21 cellular contexts compared by ENCODE assay signal in the genomic region with DNA sequence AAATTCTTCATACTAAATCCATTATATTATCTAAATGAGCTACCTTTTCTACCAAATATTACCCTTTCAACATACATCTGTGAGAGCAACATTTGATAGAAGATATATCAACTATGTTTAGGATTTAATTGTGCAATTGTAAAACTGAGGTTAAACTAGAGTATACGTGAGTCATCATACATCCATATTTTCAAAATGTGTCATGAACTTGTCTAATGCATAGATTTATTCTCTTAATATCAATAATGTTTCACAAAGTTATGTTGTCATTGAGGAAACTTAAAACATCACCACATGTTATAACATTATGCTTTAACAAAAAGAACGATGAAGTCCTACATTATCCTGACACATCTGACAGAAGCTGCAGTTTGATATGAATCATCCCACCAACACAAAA.
DNase-seq lines count a peak whose midpoint lies in the region; ATAC-seq, FAIRE-seq and TF ChIP-seq lines count a peak whose summit lies in the region.
"Had no signal": no experiment of that assay in that cellular context is flagged by ENCODE, and none has a peak within 500 bp of the region (broad histone marks: within the 10 kb centered on the region; RNA-seq: fewer than 3 reads in every experiment).

No MANE protein-coding gene starts in this region.

- H3T11ph ChIP-seq in H9 (ENCODE audit: low read length), result no peak overlapping the region

- H3K27me3 ChIP-seq in HepG2 (ENCODE audit: control insufficient read depth in 1 of 2, insufficient read depth in 2 of 2, low read length in 2 of 2) (no peaks in the 10 kb centered on the region), right lobe of liver (no peaks in the 10 kb centered on the region), H9 (ENCODE audit: insufficient read depth, low read length) (no peaks in the 10 kb centered on the region), WERI-Rb-1 (ENCODE audit: insufficient read depth, low read depth, severe bottlenecking) (no peaks in the 10 kb centered on the region)

- H4K8ac ChIP-seq in H9 (replicated peaks; ENCODE audit: insufficient read length, low read depth, low read length), result no peak overlapping the region

- peak; percentile 4 for FAIRE-seq in HepG2 (lab: Jason Lieb, UNC)
- FAIRE-seq: D721Med, GM12892 had no signal

- H3K9ac ChIP-seq in HepG2 (ENCODE audit: insufficient read depth, low read depth, low read length) (no peak overlapping the region), H9 (ENCODE audit: extremely low read depth, insufficient read length, low read length) (no peak overlapping the region)

- H2BK12ac ChIP-seq in H9 (ENCODE audit: insufficient read length, low read depth, low read length), result no peak overlapping the region

- no peaks in the 10 kb centered on the region for H3K79me1 ChIP-seq in H9 (ENCODE audit: insufficient read depth, low read depth, low read length, poor library complexity, severe bottlenecking)

- H2BK120ac ChIP-seq in H9 (ENCODE audit: low read depth, low read length, poor library complexity, severe bottlenecking), result no peak overlapping the region

- no peak overlapping the region for H3K14ac ChIP-seq in H9 (ENCODE audit: insufficient read depth, low read length)

- H3K79me2 ChIP-seq in HepG2 (ENCODE audit: insufficient read depth, low read length), result no peaks in the 10 kb centered on the region
- H3K79me2 ChIP-seq in H9 (ENCODE audit: insufficient read depth, low read length), result no peaks in the 10 kb centered on the region

- POLR2A ChIA-PET in HepG2 (lab: Yijun Ruan, JAX) (no interaction called here), RWPE1 (lab: Yijun Ruan, JAX; ENCODE audit: low non-redundant PET) (no interaction called here)

- no peak for DNase-seq in HepG2 (ENCODE audit: low spot score)
- DNase-seq in right lobe of liver, result no peak
- DNase-seq in RWPE1 (ENCODE audit: low spot score), result peak; percentile 8
- peak; percentile 59 for DNase-seq in epithelial cell of esophagus (ENCODE audit: low read depth)
- DNase-seq in skeletal muscle cell (ENCODE audit: low read depth), result peak; percentile 8
- no peak for DNase-seq in H9
- DNase-seq in NCI-H524 treated with DMSO at 0.1 percent for 48 hours (lab: John Stamatoyannopoulos, UW), result no peak
- no peak for DNase-seq in WERI-Rb-1
- DNase-seq: 8988T; ACHN; C1 segment of cervical spinal cord; CD4-positive, alpha-beta memory T cell; EL; GDM1; H7 had no signal

- CTCF ChIA-PET in HepG2 (lab: Yijun Ruan, JAX; ENCODE audit: low intra/inter-chr PET ratio, low total read pairs), result no interaction called here
- CTCF ChIA-PET in RWPE1 (lab: Yijun Ruan, JAX), result no interaction called here

- H2BK20ac ChIP-seq in H9 (ENCODE audit: low read depth, low read length, poor library complexity, severe bottlenecking), result no peak overlapping the region

- no peak overlapping the region for H3K27ac Mint-ChIP-seq in H9
- H3K27ac Mint-ChIP-seq: B cell; CD4-positive, alpha-beta memory T cell; GM23338; IgD-negative memory B cell had no signal

- H3K9me3 ChIP-seq in HepG2 (ENCODE audit: low read length) (peaks cover 86% of the 10 kb centered on the region), right lobe of liver (no peaks in the 10 kb centered on the region), H9 (ENCODE audit: control insufficient read depth, low read depth, low read length) (no peaks in the 10 kb centered on the region), WERI-Rb-1 (ENCODE audit: severe bottlenecking) (no peaks in the 10 kb centered on the region)

- H3K23ac ChIP-seq in H9 (ENCODE audit: insufficient read length, low read depth, low read length), result no peak overlapping the region

- WGBS in HepG2 (ENCODE audit: low lambda C conversion rate), result 23% methylated on average over 2 of the region's 2 CpGs
- WGBS in right lobe of liver (ENCODE audit: insufficient coverage, low coverage, low lambda C conversion rate, missing lambda C conversion rate), result 71% methylated on average over 2 of the region's 2 CpGs
- no CpG with 5 or more reads among the region's 2 CpGs for WGBS in H9 (ENCODE audit: extremely low coverage, insufficient read length, low lambda C conversion rate)

- H2AK5ac ChIP-seq in H9 (ENCODE audit: insufficient read length, low read length), result no peak overlapping the region

- H2BK15ac ChIP-seq in H9 (ENCODE audit: low read depth, low read length), result no peak overlapping the region

- intact Hi-C loops in HepG2 (cut with micrococcal nuclease; ENCODE audit: unreplicated experiment) (no loop called here), right lobe of liver (cut with DNase I) (no loop called here)

- H3K18ac ChIP-seq in H9 (ENCODE audit: insufficient read length, low read depth, low read length), result no peak overlapping the region

- no peak overlapping the region for H4K91ac ChIP-seq in H9 (ENCODE audit: insufficient read length, low read depth, low read length)

- no peak overlapping the region for H3K4me2 ChIP-seq in HepG2 (ENCODE audit: low read depth, low read length)
- no peak overlapping the region for H3K4me2 ChIP-seq in H9 (ENCODE audit: insufficient read depth, insufficient read length, low read length)
- H3K4me2 ChIP-seq: GM23338 had no signal

- no peak overlapping the region for H4K5ac ChIP-seq in H9 (ENCODE audit: insufficient read length, low read depth, low read length)

- no peak overlapping the region for H2BK5ac ChIP-seq in H9 (ENCODE audit: insufficient read length, low read length)

- H3K4ac ChIP-seq in H9 (ENCODE audit: low read depth, low read length), result no peak overlapping the region

- H3K36me3 Mint-ChIP-seq in H9 (ENCODE audit: insufficient read depth in 1 of 3, low read depth in 3 of 3), result no peaks in the 10 kb centered on the region
- H3K36me3 Mint-ChIP-seq: CD4-positive, alpha-beta memory T cell; IgD-negative memory B cell had no signal

- TF ChIP-seq POLR2A in HepG2 (IDR thresholded peaks at IDR 0.05; ENCODE audit: insufficient read depth in 1 of 2, low read depth in 2 of 2, low read length in 2 of 2) (no peak), right lobe of liver (IDR thresholded peaks at IDR 0.05) (no peak)

- no peaks in the 10 kb centered on the region; the same call in 1 of the 2 replicates for H3K27me3 Mint-ChIP-seq in H9 (ENCODE audit: low read depth)
- H3K27me3 Mint-ChIP-seq: B cell; CD4-positive, alpha-beta memory T cell; IgD-negative memory B cell had no signal

- in situ Hi-C loops in HepG2 (cut with HindIII; ENCODE audit: extremely low pct_ligation_motif_present, low pct_unique_long_range_greater_than_20kb), result no loop called here

- ATAC-seq in HepG2 (no peak), right lobe of liver (no peak)
- ATAC-seq: GM23338 had no signal

- no peak for TF ChIP-seq RAD21 in HepG2 (CRISPR knock-in tag; IDR thresholded peaks at IDR 0.05)

- H3K9me3 Mint-ChIP-seq in H9, result peaks cover 4 to 5% of the 10 kb centered on the region in 2 experiments

- no peak overlapping the region for H3K4me3 ChIP-seq in HepG2 (replicated peaks in 1 of 3; ENCODE audit: insufficient read depth in 1 of 3, low read depth in 2 of 3, low read length in 3 of 3)
- H3K4me3 ChIP-seq in right lobe of liver, result no peak overlapping the region
- H3K4me3 ChIP-seq in epithelial cell of esophagus (ENCODE audit: low read length), result no peak overlapping the region
- H3K4me3 ChIP-seq in skeletal muscle cell (ENCODE audit: low read depth, low read length), result no peak overlapping the region
- H3K4me3 ChIP-seq in WERI-Rb-1 (ENCODE audit: low read depth, low read length), result no peak overlapping the region
- H3K4me3 ChIP-seq: GM23338 had no signal

- H3K27ac ChIP-seq in HepG2 (ENCODE audit: extremely low read length, insufficient read depth, low read length), result no peak overlapping the region
- H3K27ac ChIP-seq in right lobe of liver, result no peak overlapping the region
- no peak overlapping the region for H3K27ac ChIP-seq in RWPE1
- H3K27ac ChIP-seq in H9 (ENCODE audit: insufficient read length, low read depth, low read length), result no peak overlapping the region
- H3K27ac ChIP-seq in WERI-Rb-1, result no peak overlapping the region
- H3K27ac ChIP-seq: HL-60 had no signal

- TF ChIP-seq CTCF in HepG2 (CRISPR knock-in tag; IDR thresholded peaks at IDR 0.05) (no peak), right lobe of liver (IDR thresholded peaks at IDR 0.05) (no peak), RWPE1 (conservative IDR thresholded peaks at IDR 0.05; ENCODE audit: low read depth) (no peak), epithelial cell of esophagus (IDR thresholded peaks at IDR 0.05; ENCODE audit: insufficient read depth, low read depth, low read length, missing control alignments) (no peak), H9 (conservative IDR thresholded peaks at IDR 0.05) (no peak), WERI-Rb-1 (IDR thresholded peaks at IDR 0.05; ENCODE audit: low read depth, low read length) (no peak)

- no peak overlapping the region for H3K56ac ChIP-seq in H9 (ENCODE audit: insufficient read length, low read depth, low read length)

- H3K36me3 ChIP-seq in HepG2 (replicated peaks in 1 of 2; ENCODE audit: control insufficient read depth in 1 of 2, insufficient read depth in 2 of 2, low read length in 2 of 2), result no peaks in the 10 kb centered on the region
- H3K36me3 ChIP-seq in right lobe of liver, result no peaks in the 10 kb centered on the region
- no peaks in the 10 kb centered on the region for H3K36me3 ChIP-seq in WERI-Rb-1

- H2AFZ ChIP-seq in HepG2 (ENCODE audit: low read length) (no peak overlapping the region), H9 (ENCODE audit: low read length) (no peak overlapping the region)
- H2AFZ ChIP-seq: GM23338 had no signal

- TF ChIP-seq EP300 in HepG2 (IDR thresholded peaks at IDR 0.05; ENCODE audit: low read depth in 2 of 2, low read length in 2 of 2) (no peak), HepG2 (CRISPR knock-in tag; IDR thresholded peaks at IDR 0.05; ENCODE audit: borderline replicate concordance) (no peak)

- no TSS peak for BruUV-seq in HepG2 (replicated peaks; lab: Mats Ljungman, UMichigan)

- no peak overlapping the region for H3K4me3 Mint-ChIP-seq in H9
- H3K4me3 Mint-ChIP-seq: B cell; CD4-positive, alpha-beta memory T cell; GM23338; IgD-negative memory B cell had no signal

- H4K20me1 ChIP-seq in HepG2 (ENCODE audit: insufficient read depth, low read length) (no peaks in the 10 kb centered on the region), H9 (ENCODE audit: control insufficient read depth, insufficient read depth, insufficient read length) (no peaks in the 10 kb centered on the region)

- no peaks in the 10 kb centered on the region for H3K23me2 ChIP-seq in H9 (ENCODE audit: insufficient read length, low read depth, low read length, poor library complexity, severe bottlenecking)

- H3K4me1 ChIP-seq in HepG2 (ENCODE audit: insufficient read depth, low read length) (no peaks in the 10 kb centered on the region), right lobe of liver (no peaks in the 10 kb centered on the region), H9 (ENCODE audit: insufficient read depth, low read length) (no peaks in the 10 kb centered on the region)

- no peaks in the 10 kb centered on the region for H3K4me1 Mint-ChIP-seq in H9
- H3K4me1 Mint-ChIP-seq: B cell; CD4-positive, alpha-beta memory T cell; GM23338; IgD-negative memory B cell had no signal

TF ChIP-seq in HepG2, 621 proteins besides CTCF, POLR2A, EP300 and RAD21:
- peak; percentile 79 for TF ChIP-seq CREB1 (IDR thresholded peaks at IDR 0.05)
- TF ChIP-seq CREB1 (CRISPR knock-in tag; IDR thresholded peaks at IDR 0.05), result no peak
- TF ChIP-seq ZNF251 (CRISPR knock-in tag; IDR thresholded peaks at IDR 0.05), result no peak
- TF ChIP-seq HNRNPUL1 (IDR thresholded peaks at IDR 0.05; ENCODE audit: low read depth, low read length), result peak; percentile 25; the same call in 1 of the 2 replicates

Comparison
In these comparisons a context has a peak if more than half of its experiments do, and no peak if none do; other contexts are left out.
1. DNase-seq: peak in RWPE1 (single experiment), epithelial cell of esophagus (single experiment) and skeletal muscle cell (single experiment); none in HepG2 (single experiment), right lobe of liver (0 of 3), H9 (single experiment), NCI-H524 treated with DMSO at 0.1 percent for 48 hours (single experiment) and WERI-Rb-1 (single experiment).